1 cellular context compared by ENCODE assay signal in the genomic region with DNA sequence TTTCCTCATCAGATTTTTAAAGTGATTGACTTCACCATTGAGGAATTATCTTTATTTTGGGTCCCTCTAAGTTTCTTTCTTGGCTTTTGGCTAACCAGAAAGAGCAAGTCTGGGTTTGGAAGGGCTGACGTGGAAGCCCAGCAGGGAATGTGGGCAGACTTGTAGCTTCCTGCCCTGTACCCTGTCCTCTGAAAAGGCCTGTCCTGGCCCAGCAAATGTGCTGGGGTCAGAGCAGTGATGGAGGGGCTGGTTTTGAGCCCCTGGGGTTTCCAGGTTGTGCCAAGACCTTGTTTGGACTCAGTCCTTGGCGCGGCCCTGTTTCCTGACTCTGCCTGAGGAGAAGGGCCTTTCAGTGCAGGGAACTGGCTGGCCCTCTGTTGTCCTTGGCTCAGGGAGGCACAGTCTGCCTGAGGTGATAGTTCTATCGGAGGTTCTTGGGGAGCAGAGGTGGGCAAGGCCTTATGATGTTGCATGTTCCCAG.
TF ChIP-seq lines count a peak whose summit lies in the region.

No MANE protein-coding gene starts in this region.

TF ChIP-seq in GM23338, 12 proteins besides CTCF, POLR2A, EP300 and RAD21 (continued from another document):
- no peak for TF ChIP-seq ZNF462 (CRISPR knock-in tag; IDR thresholded peaks at IDR 0.05)
